Comparison of ENCODE assay signal across 32 cellular contexts in the genomic region with DNA sequence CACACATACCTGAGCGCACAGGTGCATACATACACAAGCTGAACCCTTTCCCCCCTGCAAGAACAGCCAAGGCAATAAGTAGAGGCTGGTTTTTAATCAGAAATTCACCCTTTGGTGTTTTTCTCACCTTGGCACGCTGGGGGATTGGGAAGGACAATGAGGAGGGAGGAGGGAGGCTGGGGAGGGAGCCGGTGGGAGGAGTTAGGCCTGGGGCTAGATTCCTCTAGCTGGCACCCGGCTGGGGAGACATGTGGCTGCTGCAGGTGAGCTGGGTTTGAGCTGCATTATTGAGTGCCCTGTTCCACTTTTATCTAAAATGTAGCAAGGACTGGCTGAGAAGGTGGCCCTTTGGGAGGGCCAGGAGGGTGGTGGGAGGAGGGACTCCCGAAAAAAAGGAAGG.
"Had no signal": no experiment of that assay in that cellular context is flagged by ENCODE, and none has a peak within 500 bp of the region (broad histone marks: within the 10 kb centered on the region; RNA-seq: fewer than 3 reads in every experiment).

No MANE protein-coding gene starts in this region.

- ATAC-seq: activated CD4-positive, CD25-positive, alpha-beta regulatory T cell treated with anti-CD3 and anti-CD28 coated beads, Interleukin-2, amount 50 U/mL, for 24 hours; left colon; sciatic nerve; stimulated activated naive CD8-positive, alpha-beta T cell treated with anti-CD3 and anti-CD28 coated beads, Interleukin-15, Interleukin-2, amounts not matched to agents 100 U/mL and 50 U/mL, for 24 hours had no signal

- H3K4me3 Mint-ChIP-seq: activated naive CD8-positive, alpha-beta T cell; brain; immature natural killer cell; mesothelial cell of epicardium; naive B cell; nephron progenitor cell had no signal

- H3K4me3 ChIP-seq: ascending aorta, cardiac muscle cell, colonic mucosa, ovary, prostate gland, skin epidermis, testis, transverse colon had no signal

- H3K9me3 Mint-ChIP-seq: immature natural killer cell, mesothelial cell of epicardium, naive B cell, nephron progenitor cell had no signal

- H3K36me3 ChIP-seq: ascending aorta, cardiac muscle cell, colonic mucosa, ovary, prostate gland, transverse colon had no signal

- H3K27ac ChIP-seq: ascending aorta, cardiac muscle cell, colonic mucosa, ovary, prostate gland, skin epidermis, testis, transverse colon, VCaP had no signal

- H3K27me3 ChIP-seq: ascending aorta, cardiac muscle cell, colonic mucosa, ovary, testis had no signal

- H3K27ac Mint-ChIP-seq: activated naive CD8-positive, alpha-beta T cell; immature natural killer cell; mesothelial cell of epicardium; nephron progenitor cell had no signal

- H3K4me1 Mint-ChIP-seq: immature natural killer cell, mesothelial cell of epicardium had no signal

- H3K4me1 ChIP-seq: ascending aorta, colonic mucosa, prostate gland, testis, transverse colon had no signal

- H3K9me3 ChIP-seq: ascending aorta, colonic mucosa, ovary, prostate gland, testis, transverse colon had no signal

- DNase-seq: activated CD4-positive, alpha-beta T cell treated with anti-CD3 and anti-CD28 coated beads for 48 hours; activated CD4-positive, alpha-beta T cell treated with anti-CD3 and anti-CD28 coated beads, Interleukin-2, amount 50 U/mL, for 48 hours; activated CD8-positive, alpha-beta memory T cell treated with anti-CD3 and anti-CD28 coated beads for 24 hours; activated effector memory CD4-positive, alpha-beta T cell treated with Interleukin-2 at 50 U/mL for 16 hours; activated naive CD4-positive, alpha-beta T cell treated with Interleukin-2 at 50 U/mL for 16 hours; cerebellar nuclear complex; colonic mucosa; effector CD8-positive, alpha-beta T cell; immature natural killer cell; kidney; left colon; mammary epithelial cell; naive B cell; nephron progenitor cell; ovary; retina; stimulated activated CD4-positive, alpha-beta T cell treated with anti-CD3 and anti-CD28 coated beads, Interleukin-12 subunit alpha, Interleukin-12 subunit beta, amount 100 ng/mL, for 4 hours; stimulated activated CD4-positive, alpha-beta T cell treated with anti-CD3 and anti-CD28 coated beads, Interleukin-4, amount 100 ng/mL, for 1 hour; stimulated activated naive CD8-positive, alpha-beta T cell treated with anti-CD3 and anti-CD28 coated beads, Interleukin-15, Interleukin-2, amounts not matched to agents 100 U/mL and 50 U/mL, for 24 hours; T-helper 9 cell; testis; transverse colon had no signal

- H3K36me3 Mint-ChIP-seq: activated naive CD8-positive, alpha-beta T cell; brain; immature natural killer cell; mesothelial cell of epicardium; naive B cell had no signal
